In the genomic region with DNA sequence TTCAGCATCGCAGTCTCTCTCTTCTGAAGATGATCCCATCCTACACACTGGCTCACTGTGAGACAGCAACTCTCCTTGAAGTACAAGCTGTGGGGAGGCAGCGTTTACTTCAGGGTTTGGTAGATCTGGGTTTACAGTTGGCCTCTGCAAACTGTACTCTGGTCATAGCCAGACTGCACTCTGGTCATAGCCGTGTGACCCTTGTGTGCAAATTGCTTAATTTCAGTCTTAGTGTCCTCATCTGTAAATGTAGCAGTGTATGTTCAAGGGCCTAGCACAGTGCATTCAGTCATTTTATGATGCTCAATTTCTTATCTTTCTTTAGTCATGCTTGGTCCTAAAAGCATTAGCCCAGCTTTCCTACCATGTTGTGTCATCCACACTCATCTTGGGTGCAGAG, we compare ENCODE assay signal across 18 cellular contexts.
"Had no signal": no experiment of that assay in that cellular context is flagged by ENCODE, and none has a peak within 500 bp of the region (broad histone marks: within the 10 kb centered on the region; RNA-seq: fewer than 3 reads in every experiment).

No MANE protein-coding gene starts in this region.

- H3K27ac ChIP-seq: colonic mucosa, esophagus squamous epithelium, gastroesophageal sphincter, neutrophil, right atrium auricular region, upper lobe of left lung, vagina had no signal

- H3K27me3 ChIP-seq: colonic mucosa, esophagus squamous epithelium, gastroesophageal sphincter, neutrophil, right atrium auricular region, upper lobe of left lung, vagina had no signal

- H3K4me1 ChIP-seq: colonic mucosa, vagina had no signal

- H3K4me3 ChIP-seq: colonic mucosa, esophagus squamous epithelium, gastroesophageal sphincter, right atrium auricular region, smooth muscle cell, upper lobe of left lung, vagina had no signal

- ATAC-seq: gastroesophageal sphincter; left cardiac atrium; naive thymus-derived CD4-positive, alpha-beta T cell had no signal

- H3K36me3 ChIP-seq: colonic mucosa, esophagus squamous epithelium, gastroesophageal sphincter, neutrophil, right atrium auricular region, upper lobe of left lung, vagina had no signal

- DNase-seq: colonic mucosa; dermis blood vessel endothelial cell; esophagus squamous epithelium; foreskin fibroblast; kidney; left cardiac atrium; mammary epithelial cell; naive thymus-derived CD4-positive, alpha-beta T cell; nephron progenitor cell; posterior cingulate gyrus; stimulated activated CD4-positive, alpha-beta T cell treated with anti-CD3 and anti-CD28 coated beads, Interleukin-2, amount 100 ng/mL, for 48 hours; stimulated activated naive CD4-positive, alpha-beta T cell treated with Interleukin-2 at 50 U/mL for 16 hours; upper lobe of left lung had no signal

- H3K4me2 ChIP-seq: smooth muscle cell had no signal

- H3K9me3 ChIP-seq: colonic mucosa, esophagus squamous epithelium, gastroesophageal sphincter, neutrophil, right atrium auricular region, upper lobe of left lung, vagina had no signal
